Comparison of ENCODE assay signal across 4 cellular contexts in genomic region chr2:171377852-171378251, GRCh38. TPM values are rescaled to one million over a fixed set of nuclear protein-coding genes. Genes with fewer than 3 reads are reported as not detected.
DNase-seq lines count a peak whose midpoint lies in the region; ATAC-seq, FAIRE-seq and TF ChIP-seq lines count a peak whose summit lies in the region.
"Not testable (repeated sequence)": the region's sequence is repeated elsewhere in the genome, so short reads cannot be mapped to it uniquely, and the experiment has no call there.

No MANE protein-coding gene starts in this region.

- H3K27ac Mint-ChIP-seq in WTC11, result peak overlapping the region; percentile 16; the same call in 1 of the 2 replicates
- not testable (repeated sequence) for H3K27ac Mint-ChIP-seq in endothelial cell (ENCODE audit: unreplicated experiment)

- H3K36me3 ChIP-seq in HEK293 (ENCODE audit: control insufficient read depth in 2 of 2, insufficient read depth in 1 of 2, low read length in 2 of 2); K562 (ENCODE audit: control insufficient read depth, insufficient read depth, low read length): not testable (repeated sequence)

- peaks cover 23% of the 10 kb centered on the region for H3K4me1 Mint-ChIP-seq in WTC11
- H3K4me1 Mint-ChIP-seq in endothelial cell (ENCODE audit: unreplicated experiment), result not testable (repeated sequence)

- TF ChIP-seq RAD21 in K562 (CRISPR knock-in tag; conservative IDR thresholded peaks at IDR 0.05 in 1 of 2, IDR thresholded peaks at IDR 0.05 in 1 of 2), result not testable (repeated sequence)

- DNase-seq in WTC11 (ENCODE audit: low spot score); K562 (ENCODE audit: extremely low read depth in 1 of 4, low spot score in 3 of 4); endothelial cell (ENCODE audit: low spot score): not testable (repeated sequence)

- CTCF ChIA-PET in HEK293 (lab: Yijun Ruan, JAX), result interaction anchor here (0.7 kb wide), 1 partner anchor 38 kb away, joined by 3 read pairs; no protein-coding TSS in a partner anchor
- CTCF ChIA-PET in WTC11 (lab: Charles Lee); K562 (lab: Yijun Ruan, JAX; ENCODE audit: low intra/inter-chr PET ratio): not testable (repeated sequence)

- H3K9me3 Mint-ChIP-seq in WTC11, result peaks cover 82% of the 10 kb centered on the region
- H3K9me3 Mint-ChIP-seq in endothelial cell (ENCODE audit: unreplicated experiment), result not testable (repeated sequence)

- peaks cover 12% of the 10 kb centered on the region; the same call in 1 of the 3 replicates for H3K79me2 ChIP-seq in K562 (ENCODE audit: control insufficient read depth, insufficient read depth, low read length)

- H2AFZ ChIP-seq in K562 (ENCODE audit: low read depth, low read length), result not testable (repeated sequence)

- intact Hi-C loops in K562 (cut with micrococcal nuclease), result not testable (repeated sequence)

- not testable (repeated sequence) for FAIRE-seq in K562 (lab: Jason Lieb, UNC)

- not testable (repeated sequence) for H3K27me3 ChIP-seq in K562 (ENCODE audit: control insufficient read depth in 2 of 2, insufficient read depth in 2 of 2, low read length in 2 of 2)

- not testable (repeated sequence) for H3K9me3 ChIP-seq in HEK293 (ENCODE audit: control insufficient read depth, insufficient read depth, low read depth, low read length); K562 (replicated peaks; ENCODE audit: control insufficient read depth, insufficient read depth, low read depth, low read length)

- ATAC-seq in WTC11, K562: not testable (repeated sequence)

- TF ChIP-seq POLR2A in K562 (conservative IDR thresholded peaks at IDR 0.05), result not testable (repeated sequence)

- not testable (repeated sequence) for H3K4me2 ChIP-seq in K562 (ENCODE audit: insufficient read depth, low read length)

- H3K4me3 ChIP-seq in HEK293 (ENCODE audit: low read depth, low read length); K562: not testable (repeated sequence)

- H3K36me3 Mint-ChIP-seq in WTC11 (peaks cover 84% of the 10 kb centered on the region), endothelial cell (ENCODE audit: low read depth, unreplicated experiment) (peaks cover 13% of the 10 kb centered on the region)

- not testable (repeated sequence) for BruUV-seq in K562 (replicated peaks; lab: Mats Ljungman, UMichigan)

- in situ Hi-C loops in K562 (cut with MboI), result not testable (repeated sequence)

- not testable (repeated sequence) for TF ChIP-seq CTCF in HEK293 (tag by site-specific recombination; IDR thresholded peaks at IDR 0.05); WTC11 (IDR thresholded peaks at IDR 0.05); K562 (IDR thresholded peaks at IDR 0.05 in 2 of 3, conservative IDR thresholded peaks at IDR 0.05 in 1 of 3; ENCODE audit: insufficient read depth in 2 of 3, low read depth in 1 of 3, low read length in 3 of 3); endothelial cell (IDR thresholded peaks at IDR 0.05; ENCODE audit: unreplicated experiment)

- H3K4me3 Mint-ChIP-seq in WTC11, result not testable (repeated sequence)
- H3K4me3 Mint-ChIP-seq in endothelial cell (ENCODE audit: unreplicated experiment), result peak overlapping the region; percentile 4

- not testable (repeated sequence) for H3K27me3 Mint-ChIP-seq in WTC11 (ENCODE audit: low read depth); endothelial cell (ENCODE audit: unreplicated experiment)

- H3K9ac ChIP-seq in K562 (ENCODE audit: insufficient read depth in 1 of 2, low read depth in 2 of 2, low read length in 2 of 2), result not testable (repeated sequence)

- not testable (repeated sequence) for H3K27ac ChIP-seq in HEK293 (ENCODE audit: extremely low read depth, low read depth, low read length); K562 (ENCODE audit: extremely low read depth, low read depth, low read length)

- H3K4me1 ChIP-seq in HEK293 (ENCODE audit: control insufficient read depth, insufficient read depth, low read length); K562 (replicated peaks in 1 of 2; ENCODE audit: control insufficient read depth in 2 of 2, insufficient read depth in 2 of 2, low read length in 2 of 2): not testable (repeated sequence)

- POLR2A ChIA-PET in HEK293 (lab: Yijun Ruan, JAX); WTC11 (lab: Charles Lee); K562 (lab: Yijun Ruan, JAX): not testable (repeated sequence)

- H3K9me1 ChIP-seq in K562 (ENCODE audit: control insufficient read depth, insufficient read depth, low read length), result not testable (repeated sequence)

- H4K20me1 ChIP-seq in K562 (replicated peaks; ENCODE audit: control insufficient read depth, insufficient read depth, low read length), result not testable (repeated sequence)

- not testable (repeated sequence) for TF ChIP-seq EP300 in K562 (IDR thresholded peaks at IDR 0.05; ENCODE audit: low read length)

TF ChIP-seq in HEK293, 187 proteins besides CTCF, POLR2A, EP300 and RAD21:
- peak; percentile 64 for TF ChIP-seq SCRT2 (tag by site-specific recombination; IDR thresholded peaks at IDR 0.05)

TF ChIP-seq in K562, 482 proteins besides CTCF, POLR2A, EP300 and RAD21:
- peak; percentile 59 for TF ChIP-seq ZNF507 (tag; conservative IDR thresholded peaks at IDR 0.05)

RNA-seq across cellular contexts. Expression of gene METTL8, which starts 55.9 kb away (rescaled TPM):
- 47.8 to 59.1 TPM (median 53.4 TPM) in 3 replicates for total RNA-seq in WTC11 (2021)
- 15.1 and 51.6 TPM in 2 replicates for total RNA-seq in K562 (2011; cell fraction: chromatin; rRNA removed; ENCODE audit: low replicate concordance)
- 13.4 and 13.7 TPM in 2 replicates for total RNA-seq in K562 (2011; cell fraction: nucleolus; rRNA removed)
- total RNA-seq in K562 (2011; cell fraction: nucleoplasm; rRNA removed), result 23.2 and 47.9 TPM in 2 replicates
- total RNA-seq in K562 (2014; rRNA removed), result 14.9 and 16.4 TPM in 2 replicates
- 52.6 and 55.3 TPM in 2 replicates for total RNA-seq in K562 (2014; rRNA removed; fragmentation: Illumina TruSeq; extraction: Trizol)
- total RNA-seq in K562 (2015; rRNA removed; fragmentation: Illumina TruSeq; extraction: Trizol), result 33.7 TPM in 2 replicates
- total RNA-seq in K562 (2021), result 30.7 and 35.1 TPM in 2 replicates
- polyA plus RNA-seq in K562 (2011; rRNA removed), result 26.5 and 40.8 TPM in 2 replicates
- 4.5 and 8.4 TPM in 2 replicates for polyA plus RNA-seq in K562 (2011; cell fraction: cytosol; rRNA removed)
- 7.5 and 9.4 TPM in 2 replicates for polyA plus RNA-seq in K562 (2011; cell fraction: nucleus; rRNA removed)
- polyA plus RNA-seq in K562 (2012), result 12.8 and 19.0 TPM in 2 replicates
- 28.6 and 35.1 TPM in 2 replicates for polyA plus RNA-seq in K562 (2014; fragmentation: Illumina TruSeq; extraction: Trizol)
- 10 to 100 TPM; 12.9 to 16.7 TPM for polyA plus RNA-seq in K562 (2014; fragmentation: Nextera tagmentation; extraction: Ambion mirVana)
- 15.8 and 20.5 TPM in 2 replicates for polyA plus RNA-seq in K562 (2014; rRNA removed)
- 32.4 and 38.1 TPM in 2 replicates for polyA minus RNA-seq in K562 (2011; rRNA and poly(A)+ RNA removed)
- 13.1 and 14.6 TPM in 2 replicates for polyA minus RNA-seq in K562 (2011; cell fraction: cytosol; rRNA and poly(A)+ RNA removed)
- 7.0 and 12.4 TPM in 2 replicates for polyA minus RNA-seq in K562 (2011; cell fraction: nucleus; rRNA and poly(A)+ RNA removed)
- total RNA-seq in endothelial cell (ENCODE audit: unreplicated experiment), result 18.2 TPM

RNA-seq across cellular contexts. Expression of gene DCAF17, which starts 56.2 kb away (rescaled TPM):
- total RNA-seq in WTC11 (2021), result 27.2 to 34.0 TPM (median 30.5 TPM) in 3 replicates
- total RNA-seq in K562 (2011; cell fraction: chromatin; rRNA removed; ENCODE audit: low replicate concordance), result 30.0 and 91.6 TPM in 2 replicates
- 15.2 and 20.3 TPM in 2 replicates for total RNA-seq in K562 (2011; cell fraction: nucleolus; rRNA removed)
- 39.7 and 61.7 TPM in 2 replicates for total RNA-seq in K562 (2011; cell fraction: nucleoplasm; rRNA removed)
- 20.8 and 22.7 TPM in 2 replicates for total RNA-seq in K562 (2014; rRNA removed)
- total RNA-seq in K562 (2014; rRNA removed; fragmentation: Illumina TruSeq; extraction: Trizol), result 38.5 and 40.5 TPM in 2 replicates
- 29.5 and 34.4 TPM in 2 replicates for total RNA-seq in K562 (2015; rRNA removed; fragmentation: Illumina TruSeq; extraction: Trizol)
- total RNA-seq in K562 (2021), result 29.3 TPM in 2 replicates
- 29.1 and 32.8 TPM in 2 replicates for polyA plus RNA-seq in K562 (2011; rRNA removed)
- polyA plus RNA-seq in K562 (2011; cell fraction: cytosol; rRNA removed), result 7.2 and 12.3 TPM in 2 replicates
- 32.5 and 37.7 TPM in 2 replicates for polyA plus RNA-seq in K562 (2011; cell fraction: nucleus; rRNA removed)
- polyA plus RNA-seq in K562 (2012), result 11.9 and 14.3 TPM in 2 replicates
- 23.3 and 27.1 TPM in 2 replicates for polyA plus RNA-seq in K562 (2014; fragmentation: Illumina TruSeq; extraction: Trizol)
- polyA plus RNA-seq in K562 (2014; fragmentation: Nextera tagmentation; extraction: Ambion mirVana), result 10 to 100 TPM; 10.0 to 12.0 TPM
- 15.6 and 19.7 TPM in 2 replicates for polyA plus RNA-seq in K562 (2014; rRNA removed)
- polyA minus RNA-seq in K562 (2011; rRNA and poly(A)+ RNA removed), result 63.6 and 64.5 TPM in 2 replicates
- polyA minus RNA-seq in K562 (2011; cell fraction: cytosol; rRNA and poly(A)+ RNA removed), result 19.1 and 24.4 TPM in 2 replicates
- polyA minus RNA-seq in K562 (2011; cell fraction: nucleus; rRNA and poly(A)+ RNA removed), result 34.2 and 61.5 TPM in 2 replicates
- 16.2 TPM for total RNA-seq in endothelial cell (ENCODE audit: unreplicated experiment)
